ENCODE assay signal across 8 cellular contexts in genomic region chr7:128406147-128406985, GRCh38. TPM values are rescaled to one million over a fixed set of nuclear protein-coding genes. Genes with fewer than 3 reads are reported as not detected.
A peak's percentile ranks its signal among the peaks of the same experiment; 100 is the strongest.
DNase-seq lines count a peak whose midpoint lies in the region; ATAC-seq and TF ChIP-seq lines count a peak whose summit lies in the region.

No MANE protein-coding gene starts in this region.

- H3K4me3 ChIP-seq in choroid plexus epithelial cell (ENCODE audit: low read depth, low read length), result peak overlapping the region; percentile 73

- no peak overlapping the region for H3K27ac Mint-ChIP-seq in neural crest cell (ENCODE audit: unreplicated experiment)

- TF ChIP-seq CTCF in choroid plexus epithelial cell (conservative IDR thresholded peaks at IDR 0.05; ENCODE audit: low read depth, low read length) (no peak), neural crest cell (conservative IDR thresholded peaks at IDR 0.05) (no peak)

- H3K36me3 Mint-ChIP-seq in neural crest cell (ENCODE audit: low read depth), result no peaks in the 10 kb centered on the region

- peaks cover 42% of the 10 kb centered on the region for H3K4me1 Mint-ChIP-seq in neural crest cell

- peak overlapping the region; percentile 89 for H3K4me3 Mint-ChIP-seq in neural crest cell

- ATAC-seq in GM18511 (IDR thresholded peaks at IDR 0.05; ENCODE audit: unreplicated experiment) (no peak), GM21423 (IDR thresholded peaks at IDR 0.05; ENCODE audit: unreplicated experiment) (no peak)

- in situ Hi-C loops in KBM-7 (cut with MboI; ENCODE audit: low pct_unique_long_range_greater_than_20kb, low sequenced_read_pairs), result no loop called here

- DNase-seq in CD1c-positive myeloid dendritic cell (ENCODE audit: extremely low spot score) (peak; percentile 57), KBM-7 (peak; percentile 65), choroid plexus epithelial cell (ENCODE audit: low read depth) (no peak), neural crest cell (ENCODE audit: low read depth, low spot score) (no peak), NCI-H1105 (lab: John Stamatoyannopoulos, UW) (no peak), NCI-H187 (lab: John Stamatoyannopoulos, UW) (no peak)

- H3K9me3 Mint-ChIP-seq in neural crest cell, result no peaks in the 10 kb centered on the region

- H3K27me3 Mint-ChIP-seq in neural crest cell (ENCODE audit: low read depth), result peaks cover 39% of the 10 kb centered on the region

RNA-seq across cellular contexts. Expression of gene IMPDH1, which starts 3.4 kb away (rescaled TPM):
- 56.7 and 65.2 TPM in 2 replicates for total RNA-seq in neural crest cell

RNA-seq across cellular contexts. Expression of gene PRRT4, which starts 44.9 kb away (rescaled TPM):
- 3.1 and 3.3 TPM in 2 replicates for total RNA-seq in neural crest cell

RNA-seq across cellular contexts. Expression of gene HILPDA, which starts 49.3 kb away (rescaled TPM):
- 46.7 and 51.9 TPM in 2 replicates for total RNA-seq in neural crest cell

Comparison
In these comparisons a context has a peak if more than half of its experiments do, and no peak if none do; other contexts are left out.
1. DNase-seq: peak in CD1c-positive myeloid dendritic cell (single experiment) and KBM-7 (single experiment); none in choroid plexus epithelial cell (single experiment), neural crest cell (single experiment), NCI-H1105 (single experiment) and NCI-H187 (0 of 2).